In the genomic region with DNA sequence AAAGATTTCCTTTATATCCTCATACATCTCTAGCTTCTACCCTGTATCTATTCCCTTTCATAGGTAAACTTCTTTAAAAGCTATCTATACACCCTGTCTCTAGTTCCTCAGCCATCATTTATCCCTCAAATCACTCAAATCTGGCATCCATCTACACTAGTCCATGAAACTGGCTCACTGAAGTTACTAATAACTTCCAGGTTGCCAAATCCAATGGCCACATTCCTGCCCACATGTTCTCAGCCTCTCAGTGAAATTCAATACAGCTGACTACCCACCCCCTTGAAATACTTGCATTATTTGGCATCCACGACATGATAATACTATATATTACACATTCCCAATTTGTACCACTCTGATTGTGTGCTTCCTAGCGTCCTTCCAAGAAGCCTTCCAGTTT, we compare ENCODE assay signal across 22 cellular contexts. TPM values are rescaled to one million over a fixed set of nuclear protein-coding genes. Genes with fewer than 3 reads are reported as not detected.
A peak's percentile ranks its signal among the peaks of the same experiment; 100 is the strongest.
DNase-seq lines count a peak whose midpoint lies in the region; ATAC-seq and TF ChIP-seq lines count a peak whose summit lies in the region.
"Had no signal": no experiment of that assay in that cellular context is flagged by ENCODE, and none has a peak within 500 bp of the region (broad histone marks: within the 10 kb centered on the region; RNA-seq: fewer than 3 reads in every experiment).

No MANE protein-coding gene starts in this region.

- H3K9me3 ChIP-seq in T-helper 17 cell (ENCODE audit: control insufficient read depth, low read length, poor library complexity, severe bottlenecking), result no peaks in the 10 kb centered on the region
- no peaks in the 10 kb centered on the region for H3K9me3 ChIP-seq in Karpas-422 (ENCODE audit: low read length)
- H3K9me3 ChIP-seq: A549; BLaER1 treated with 17β-estradiol and CSF1 and Interleukin-3, amounts not matched to agents 10 nM and 100 nM; gastrocnemius medialis; suprapubic skin had no signal

- H3K4me3 ChIP-seq in fibroblast of mammary gland (ENCODE audit: control insufficient read depth, low read depth, low read length) (no peak overlapping the region), Karpas-422 (ENCODE audit: low read length) (no peak overlapping the region)
- H3K4me3 ChIP-seq: A549; BLaER1 treated with 17β-estradiol and CSF1 and Interleukin-3, amounts not matched to agents 10 nM and 100 nM; gastrocnemius medialis; suprapubic skin had no signal

- H3K4me2 ChIP-seq in Karpas-422 (ENCODE audit: low read depth, low read length, poor library complexity, severe bottlenecking), result no peak overlapping the region
- H3K4me2 ChIP-seq: A549 had no signal

- H2AFZ ChIP-seq in Karpas-422 (ENCODE audit: low read length), result no peak overlapping the region

- H3K36me3 Mint-ChIP-seq in stimulated activated naive CD8-positive, alpha-beta T cell treated with anti-CD3 and anti-CD28 coated beads, Interleukin-15, Interleukin-2, amounts not matched to agents 100 ng/mL and 50 ng/mL, for 24 hours (ENCODE audit: low read depth), result no peaks in the 10 kb centered on the region
- H3K36me3 Mint-ChIP-seq in T-helper 17 cell (ENCODE audit: low read depth) (peaks cover 4% of the 10 kb centered on the region), type B pancreatic cell (peaks cover 12% of the 10 kb centered on the region)

- H3K36me3 ChIP-seq in Karpas-422 (ENCODE audit: insufficient read depth, low read length), result no peaks in the 10 kb centered on the region
- H3K36me3 ChIP-seq: gastrocnemius medialis, suprapubic skin had no signal

- H3K79me2 ChIP-seq in Karpas-422 (ENCODE audit: low read length), result peaks cover 100% of the 10 kb centered on the region

- H3K27ac ChIP-seq in Karpas-422 (ENCODE audit: low read length), result no peak overlapping the region
- H3K27ac ChIP-seq: A549; BLaER1 treated with 17β-estradiol and CSF1 and Interleukin-3, amounts not matched to agents 10 nM and 100 nM; gastrocnemius medialis; HL-60; suprapubic skin had no signal

- H3K4me1 Mint-ChIP-seq in stimulated activated naive CD8-positive, alpha-beta T cell treated with anti-CD3 and anti-CD28 coated beads, Interleukin-15, Interleukin-2, amounts not matched to agents 100 ng/mL and 50 ng/mL, for 24 hours (ENCODE audit: low read depth), result peaks cover 32% of the 10 kb centered on the region
- H3K4me1 Mint-ChIP-seq in T-helper 17 cell (peaks cover 44% of the 10 kb centered on the region), type B pancreatic cell (ENCODE audit: unreplicated experiment) (peaks cover 18% of the 10 kb centered on the region)

- no peaks in the 10 kb centered on the region for H3K9me3 Mint-ChIP-seq in stimulated activated naive CD8-positive, alpha-beta T cell treated with anti-CD3 and anti-CD28 coated beads, Interleukin-15, Interleukin-2, amounts not matched to agents 100 ng/mL and 50 ng/mL, for 24 hours
- peaks cover 12% of the 10 kb centered on the region for H3K9me3 Mint-ChIP-seq in type B pancreatic cell
- H3K9me3 Mint-ChIP-seq: activated T-cell treated with anti-CD3 and anti-CD28 coated beads, Interleukin-2, amount 50 U/mL, for 72 hours had no signal

- peaks cover 41% of the 10 kb centered on the region for H3K4me1 ChIP-seq in Karpas-422 (ENCODE audit: low read length)

- H3K4me3 Mint-ChIP-seq in stimulated activated naive CD8-positive, alpha-beta T cell treated with anti-CD3 and anti-CD28 coated beads, Interleukin-15, Interleukin-2, amounts not matched to agents 100 ng/mL and 50 ng/mL, for 24 hours, result no peak overlapping the region
- H3K4me3 Mint-ChIP-seq in T-helper 17 cell (peak overlapping the region; percentile 1), type B pancreatic cell (no peak overlapping the region)
- H3K4me3 Mint-ChIP-seq: activated T-cell treated with anti-CD3 and anti-CD28 coated beads, Interleukin-2, amount 50 U/mL, for 72 hours had no signal

- no peaks in the 10 kb centered on the region for H3K9me2 ChIP-seq in Karpas-422 (replicated peaks; ENCODE audit: insufficient read depth, low read length)

- H4K20me1 ChIP-seq in Karpas-422 (ENCODE audit: insufficient read depth, low read depth, low read length), result peaks cover 31% of the 10 kb centered on the region

- no peak for DNase-seq in stimulated activated naive CD8-positive, alpha-beta T cell treated with anti-CD3 and anti-CD28 coated beads, Interleukin-15, Interleukin-2, amounts not matched to agents 100 U/mL and 50 U/mL, for 24 hours
- DNase-seq in T-helper 17 cell (no peak), fibroblast of mammary gland (ENCODE audit: low read depth) (peak; percentile 55), type B pancreatic cell (ENCODE audit: extremely low spot score, unreplicated experiment) (no peak), Karpas-422 (no peak)
- DNase-seq: activated CD4-positive, alpha-beta T cell treated with anti-CD3 and anti-CD28 coated beads for 4 hours; activated T-cell treated with anti-CD3 and anti-CD28 coated beads, Interleukin-2, amount 50 U/mL, for 72 hours; dermis blood vessel endothelial cell; gastrocnemius medialis; kidney; NCI-H146; NCI-H526 treated with DMSO at 0.1 percent for 48 hours; occipital lobe; retina; stimulated activated CD4-positive, alpha-beta T cell treated with anti-CD3 and anti-CD28 coated beads, Interleukin-15, amount 100 ng/mL, for 24 hours had no signal

- H3K27ac Mint-ChIP-seq in stimulated activated naive CD8-positive, alpha-beta T cell treated with anti-CD3 and anti-CD28 coated beads, Interleukin-15, Interleukin-2, amounts not matched to agents 100 ng/mL and 50 ng/mL, for 24 hours, result peak overlapping the region; percentile 2
- peak overlapping the region; percentile 66 for H3K27ac Mint-ChIP-seq in T-helper 17 cell
- peak overlapping the region; percentile 10 for H3K27ac Mint-ChIP-seq in type B pancreatic cell
- H3K27ac Mint-ChIP-seq: activated T-cell treated with anti-CD3 and anti-CD28 coated beads, Interleukin-2, amount 50 U/mL, for 72 hours had no signal

- no peaks in the 10 kb centered on the region for H3K27me3 ChIP-seq in Karpas-422 (ENCODE audit: low read length)
- H3K27me3 ChIP-seq: BLaER1 treated with 17β-estradiol and CSF1 and Interleukin-3, amounts not matched to agents 10 nM and 100 nM; gastrocnemius medialis; suprapubic skin had no signal

- TF ChIP-seq CTCF in fibroblast of mammary gland (conservative IDR thresholded peaks at IDR 0.05; ENCODE audit: control insufficient read depth, insufficient read depth, low read depth, low read length) (no peak), type B pancreatic cell (conservative IDR thresholded peaks at IDR 0.05) (no peak)

- ATAC-seq in stimulated activated naive CD8-positive, alpha-beta T cell treated with anti-CD3 and anti-CD28 coated beads, Interleukin-15, Interleukin-2, amounts not matched to agents 100 U/mL and 50 U/mL, for 24 hours, result no peak
- ATAC-seq in T-helper 17 cell (no peak), HG03378 (IDR thresholded peaks at IDR 0.05; ENCODE audit: unreplicated experiment) (no peak), GM18505 (IDR thresholded peaks at IDR 0.05; ENCODE audit: unreplicated experiment) (no peak)
- ATAC-seq: A549; activated T-cell treated with anti-CD3 and anti-CD28 coated beads, Interleukin-2, amount 50 U/mL, for 72 hours; gastrocnemius medialis had no signal

- H3K27me3 Mint-ChIP-seq in stimulated activated naive CD8-positive, alpha-beta T cell treated with anti-CD3 and anti-CD28 coated beads, Interleukin-15, Interleukin-2, amounts not matched to agents 100 ng/mL and 50 ng/mL, for 24 hours, result no peaks in the 10 kb centered on the region
- no peaks in the 10 kb centered on the region for H3K27me3 Mint-ChIP-seq in T-helper 17 cell
- no peaks in the 10 kb centered on the region for H3K27me3 Mint-ChIP-seq in type B pancreatic cell

- no peak overlapping the region for H3K9ac ChIP-seq in Karpas-422 (ENCODE audit: low read length)
- H3K9ac ChIP-seq: BLaER1 treated with 17β-estradiol and CSF1 and Interleukin-3, amounts not matched to agents 10 nM and 100 nM had no signal

- no peak for TF ChIP-seq POLR2A in GM18505 (IDR thresholded peaks at IDR 0.05; ENCODE audit: borderline replicate concordance, extremely low read depth, insufficient read depth, insufficient read length)

RNA-seq across cellular contexts. Expression of gene REPS1, which starts 8.7 kb away (rescaled TPM):
- total RNA-seq in T-helper 17 cell (10 to 100 TPM; 73.4 to 88.6 TPM), type B pancreatic cell (ENCODE audit: low replicate concordance) (57.0 and 95.8 TPM in 2 replicates)
- total RNA-seq in Karpas-422 (2014; rRNA removed; shearing (Covaris generic); ENCODE audit: low replicate concordance), result 43.3 and 82.6 TPM in 2 replicates

RNA-seq across cellular contexts. Expression of gene ABRACL, which starts 49.2 kb away (rescaled TPM):
- 10 to 100 TPM; 46.0 to 64.4 TPM for total RNA-seq in T-helper 17 cell
- 47.1 and 88.9 TPM in 2 replicates for total RNA-seq in type B pancreatic cell (ENCODE audit: low replicate concordance)
- 153 and 219 TPM in 2 replicates for total RNA-seq in Karpas-422 (2014; rRNA removed; shearing (Covaris generic); ENCODE audit: low replicate concordance)

Comparison
In these comparisons a context has a peak if more than half of its experiments do, and no peak if none do; other contexts are left out.
1. H3K27ac Mint-ChIP-seq: peak in every context shown above with its lines; median percentile 66 in T-helper 17 cell; 10 in type B pancreatic cell; 2 in stimulated activated naive CD8-positive, alpha-beta T cell treated with anti-CD3 and anti-CD28 coated beads, Interleukin-15, Interleukin-2, amounts not matched to agents 100 ng/mL and 50 ng/mL, for 24 hours.